ENCODE assay signal across 15 cellular contexts in genomic region chr12:52423661-52424503, GRCh38. TPM values are rescaled to one million over a fixed set of nuclear protein-coding genes. Genes with fewer than 3 reads are reported as not detected.
DNase-seq lines count a peak whose midpoint lies in the region; ATAC-seq and TF ChIP-seq lines count a peak whose summit lies in the region.
"Had no signal": no experiment of that assay in that cellular context is flagged by ENCODE, and none has a peak within 500 bp of the region (broad histone marks: within the 10 kb centered on the region; RNA-seq: fewer than 3 reads in every experiment).

No MANE protein-coding gene starts in this region.

- no peak overlapping the region for H2BK20ac ChIP-seq in H9 (ENCODE audit: low read depth, low read length, poor library complexity, severe bottlenecking)

- no peak overlapping the region for H3K27ac Mint-ChIP-seq in H9
- H3K27ac Mint-ChIP-seq: activated CD4-positive, alpha-beta T cell treated with anti-CD3 and anti-CD28 coated beads for 36 hours; activated T-cell treated with anti-CD3 and anti-CD28 coated beads, Interleukin-2, amount 50 U/mL, for 24 hours; T-helper 2 cell treated with Interferon-gamma antibody and Interleukin-4, amounts not matched to agents 5 μg/mL and 100 μg/mL, for 36 hours had no signal

- H3K4me3 ChIP-seq in right cardiac atrium (ENCODE audit: low read length) (no peak overlapping the region), prostate gland (no peak overlapping the region)
- H3K4me3 ChIP-seq: heart left ventricle, lung had no signal

- H2BK15ac ChIP-seq in H9 (ENCODE audit: low read depth, low read length), result no peak overlapping the region

- H3K14ac ChIP-seq in H9 (ENCODE audit: insufficient read depth, low read length), result no peak overlapping the region

- no peaks in the 10 kb centered on the region for H3K27me3 ChIP-seq in H9 (ENCODE audit: insufficient read depth, low read length)
- no peaks in the 10 kb centered on the region for H3K27me3 ChIP-seq in right cardiac atrium (ENCODE audit: control insufficient read depth, insufficient read depth)
- H3K27me3 ChIP-seq in prostate gland (replicated peaks; ENCODE audit: insufficient read depth), result no peaks in the 10 kb centered on the region

- no CpG with 5 or more reads among the region's 11 CpGs for WGBS in H9 (ENCODE audit: extremely low coverage, insufficient read length, low lambda C conversion rate)
- WGBS in right cardiac atrium, result 51% methylated on average over 11 of the region's 11 CpGs
- WGBS in prostate gland, result 17% methylated on average over 11 of the region's 11 CpGs

- H2AK5ac ChIP-seq in H9 (ENCODE audit: insufficient read length, low read length), result no peak overlapping the region

- H3K4me1 Mint-ChIP-seq in H9, result peaks cover 9 to 13% of the 10 kb centered on the region in 2 experiments; a peak in 3 of 4 replicates
- H3K4me1 Mint-ChIP-seq: activated CD4-positive, alpha-beta T cell treated with anti-CD3 and anti-CD28 coated beads for 36 hours had no signal

- no peak overlapping the region for H2BK5ac ChIP-seq in H9 (ENCODE audit: insufficient read length, low read length)

- H4K5ac ChIP-seq in H9 (ENCODE audit: insufficient read length, low read depth, low read length), result no peak overlapping the region

- H3K27ac ChIP-seq in H9 (ENCODE audit: insufficient read length, low read depth, low read length), result no peak overlapping the region
- H3K27ac ChIP-seq in right cardiac atrium (ENCODE audit: low read length), result no peak overlapping the region
- peak overlapping the region; percentile 26 to 38 for H3K27ac ChIP-seq in prostate gland
- H3K27ac ChIP-seq: epithelial cell of prostate had no signal

- no peak overlapping the region for H2BK120ac ChIP-seq in H9 (ENCODE audit: low read depth, low read length, poor library complexity, severe bottlenecking)

- H3T11ph ChIP-seq in H9 (ENCODE audit: low read length), result no peak overlapping the region

- no peak overlapping the region for H3K4me2 ChIP-seq in H9 (ENCODE audit: insufficient read depth, insufficient read length, low read length)

- peaks cover 16% of the 10 kb centered on the region for H3K27me3 Mint-ChIP-seq in H9 (ENCODE audit: low read depth)
- H3K27me3 Mint-ChIP-seq: activated CD4-positive, alpha-beta T cell treated with anti-CD3 and anti-CD28 coated beads for 36 hours had no signal

- DNase-seq in H9 (no peak), NCI-H2171 treated with DMSO at 0.1 percent for 48 hours (lab: John Stamatoyannopoulos, UW) (peak; percentile 93), right cardiac atrium (peak; percentile 45 to 75 (median 68)), prostate gland (ENCODE audit: low spot score) (peak; percentile 10), pons (ENCODE audit: low spot score) (no peak), NCI-H1092 treated with DMSO at 0.1 percent for 48 hours (lab: John Stamatoyannopoulos, UW) (no peak)
- DNase-seq: activated CD4-positive, alpha-beta T cell treated with anti-CD3 and anti-CD28 coated beads for 36 hours; activated T-cell treated with anti-CD3 and anti-CD28 coated beads, Interleukin-2, amount 50 U/mL, for 24 hours; heart left ventricle; occipital lobe had no signal

- no peak overlapping the region for H4K91ac ChIP-seq in H9 (ENCODE audit: insufficient read length, low read depth, low read length)

- TF ChIP-seq POLR2A in prostate gland (IDR thresholded peaks at IDR 0.05), result no peak

- no peaks in the 10 kb centered on the region for H3K9me3 Mint-ChIP-seq in H9
- H3K9me3 Mint-ChIP-seq: activated T-cell treated with anti-CD3 and anti-CD28 coated beads, Interleukin-2, amount 50 U/mL, for 24 hours; T-helper 2 cell treated with Interferon-gamma antibody and Interleukin-4, amounts not matched to agents 5 μg/mL and 100 μg/mL, for 36 hours had no signal

- no peaks in the 10 kb centered on the region for H3K79me1 ChIP-seq in H9 (ENCODE audit: insufficient read depth, low read depth, low read length, poor library complexity, severe bottlenecking)

- peak overlapping the region; percentile 22 for H3K18ac ChIP-seq in H9 (ENCODE audit: insufficient read length, low read depth, low read length)

- H3K23ac ChIP-seq in H9 (ENCODE audit: insufficient read length, low read depth, low read length), result no peak overlapping the region

- H3K4me3 Mint-ChIP-seq in H9, result no peak overlapping the region
- H3K4me3 Mint-ChIP-seq: activated CD4-positive, alpha-beta T cell treated with anti-CD3 and anti-CD28 coated beads for 36 hours; activated T-cell treated with anti-CD3 and anti-CD28 coated beads, Interleukin-2, amount 50 U/mL, for 24 hours; T-helper 2 cell treated with Interferon-gamma antibody and Interleukin-4, amounts not matched to agents 5 μg/mL and 100 μg/mL, for 36 hours had no signal

- H2BK12ac ChIP-seq in H9 (ENCODE audit: insufficient read length, low read depth, low read length), result no peak overlapping the region

- no peaks in the 10 kb centered on the region for H3K23me2 ChIP-seq in H9 (ENCODE audit: insufficient read length, low read depth, low read length, poor library complexity, severe bottlenecking)

- ATAC-seq in right cardiac atrium (peak; percentile 78 to 84), HG02763 (IDR thresholded peaks at IDR 0.05; ENCODE audit: unreplicated experiment) (no peak), GM19463 (IDR thresholded peaks at IDR 0.05; ENCODE audit: unreplicated experiment) (no peak)
- ATAC-seq: activated CD4-positive, alpha-beta T cell treated with anti-CD3 and anti-CD28 coated beads for 36 hours had no signal

- H3K36me3 Mint-ChIP-seq in H9 (ENCODE audit: insufficient read depth in 1 of 3, low read depth in 3 of 3), result no peaks in the 10 kb centered on the region

- H4K20me1 ChIP-seq in H9 (ENCODE audit: control insufficient read depth, insufficient read depth, insufficient read length), result no peaks in the 10 kb centered on the region

- H3K4me1 ChIP-seq in H9 (ENCODE audit: insufficient read depth, low read length) (no peaks in the 10 kb centered on the region), right cardiac atrium (ENCODE audit: control insufficient read depth, insufficient read depth, low read length) (no peaks in the 10 kb centered on the region), prostate gland (replicated peaks) (peaks cover 5% of the 10 kb centered on the region)

- no peaks in the 10 kb centered on the region for H3K9me3 ChIP-seq in H9 (ENCODE audit: control insufficient read depth, low read depth, low read length)
- H3K9me3 ChIP-seq in right cardiac atrium (ENCODE audit: control insufficient read depth, low read length), result no peaks in the 10 kb centered on the region
- no peaks in the 10 kb centered on the region for H3K9me3 ChIP-seq in prostate gland
- H3K9me3 ChIP-seq: heart left ventricle had no signal

- intact Hi-C loops in right cardiac atrium (cut with DNase I), result no loop called here
- intact Hi-C loops in prostate gland (cut with DNase I), result no loop called here

- H3K9ac ChIP-seq in H9 (ENCODE audit: extremely low read depth, insufficient read length, low read length), result no peak overlapping the region

- peaks cover 2% of the 10 kb centered on the region; the same call in 1 of the 2 replicates for H3K79me2 ChIP-seq in H9 (ENCODE audit: insufficient read depth, low read length)

- H2AFZ ChIP-seq in H9 (ENCODE audit: low read length), result no peak overlapping the region

- TF ChIP-seq CTCF in H9 (conservative IDR thresholded peaks at IDR 0.05) (no peak), prostate gland (IDR thresholded peaks at IDR 0.05) (no peak)

- no peak overlapping the region for H3K56ac ChIP-seq in H9 (ENCODE audit: insufficient read length, low read depth, low read length)

- no peak overlapping the region for H4K8ac ChIP-seq in H9 (replicated peaks; ENCODE audit: insufficient read length, low read depth, low read length)

- no peaks in the 10 kb centered on the region for H3K36me3 ChIP-seq in prostate gland
- H3K36me3 ChIP-seq: heart left ventricle had no signal

- H3K4ac ChIP-seq in H9 (ENCODE audit: low read depth, low read length), result no peak overlapping the region

RNA-seq across cellular contexts. Expression of gene KRT75, which starts 10.3 kb away (rescaled TPM):
- total RNA-seq in H9 (2021), result not detected in 2 replicates
- not detected for total RNA-seq in right cardiac atrium
- polyA plus RNA-seq in right cardiac atrium, result 0.07 TPM
- not detected for total RNA-seq in prostate gland
- total RNA-seq: activated CD4-positive, alpha-beta T cell treated with anti-CD3 and anti-CD28 coated beads for 36 hours; heart left ventricle; lung; occipital lobe had no signal
- polyA plus RNA-seq: heart left ventricle had no signal

RNA-seq across cellular contexts. Expression of gene KRT82, which starts 17.7 kb away (rescaled TPM):
- not detected in 2 replicates for total RNA-seq in H9 (2021)
- not detected for total RNA-seq in right cardiac atrium
- not detected for polyA plus RNA-seq in right cardiac atrium
- not detected for total RNA-seq in prostate gland
- total RNA-seq: activated CD4-positive, alpha-beta T cell treated with anti-CD3 and anti-CD28 coated beads for 36 hours; heart left ventricle; lung; occipital lobe had no signal
- polyA plus RNA-seq: heart left ventricle, lung had no signal

RNA-seq across cellular contexts. Expression of gene KRT6B, which starts 28.1 kb away (rescaled TPM):
- total RNA-seq in H9 (2021), result not detected in 2 replicates
- not detected for total RNA-seq in right cardiac atrium
- polyA plus RNA-seq in right cardiac atrium, result not detected
- total RNA-seq in prostate gland, result under 1 TPM; 0.40 to 0.87 TPM
- total RNA-seq: activated CD4-positive, alpha-beta T cell treated with anti-CD3 and anti-CD28 coated beads for 36 hours; heart left ventricle had no signal
- polyA plus RNA-seq: heart left ventricle had no signal

RNA-seq across cellular contexts. Expression of gene KRT84, which starts 38.4 kb away (rescaled TPM):
- not detected in 2 replicates for total RNA-seq in H9 (2021)
- not detected for total RNA-seq in right cardiac atrium
- polyA plus RNA-seq in right cardiac atrium, result not detected
- total RNA-seq in prostate gland, result not detected
- total RNA-seq: activated CD4-positive, alpha-beta T cell treated with anti-CD3 and anti-CD28 coated beads for 36 hours; heart left ventricle; lung; occipital lobe had no signal
- polyA plus RNA-seq: heart left ventricle, lung had no signal

RNA-seq across cellular contexts. Expression of gene KRT6C, which starts 49.7 kb away (rescaled TPM):
- total RNA-seq in H9 (2021) (not detected in 2 replicates), right cardiac atrium (not detected), prostate gland (not detected)
- polyA plus RNA-seq in right cardiac atrium, result not detected
- total RNA-seq: activated CD4-positive, alpha-beta T cell treated with anti-CD3 and anti-CD28 coated beads for 36 hours; heart left ventricle; lung; occipital lobe had no signal
- polyA plus RNA-seq: heart left ventricle had no signal

Comparison
In these comparisons a context has a peak if more than half of its experiments do, and no peak if none do; other contexts are left out.
1. DNase-seq: peak in NCI-H2171 treated with DMSO at 0.1 percent for 48 hours (single experiment), right cardiac atrium (3 of 3) and prostate gland (single experiment); none in H9 (single experiment), pons (single experiment) and NCI-H1092 treated with DMSO at 0.1 percent for 48 hours (single experiment).
2. H3K27ac ChIP-seq: peak in prostate gland (2 of 2); none in H9 (single experiment) and right cardiac atrium (single experiment).
3. ATAC-seq: peak in right cardiac atrium (2 of 2); none in HG02763 (single experiment) and GM19463 (single experiment).